24 cellular contexts compared by ENCODE assay signal in genomic region chr14:76205708-76206107, GRCh38.
"Had no signal": no experiment of that assay in that cellular context is flagged by ENCODE, and none has a peak within 500 bp of the region (broad histone marks: within the 10 kb centered on the region; RNA-seq: fewer than 3 reads in every experiment).

No MANE protein-coding gene starts in this region.

- H3K4me3 ChIP-seq: esophagus muscularis mucosa, gastrocnemius medialis, heart right ventricle, left lung, lower lobe of right lung, neural progenitor cell, ovary, right atrium auricular region, sigmoid colon, skin epidermis, stomach, thoracic aorta, transverse colon had no signal

- H3K4me2 ChIP-seq: neural progenitor cell had no signal

- H3K4me3 Mint-ChIP-seq: natural killer cell treated with Interleukin-12 subunit alpha and Interleukin-12 subunit beta and Interleukin-15 and Interleukin-18, amount 100 ng/mL, for 72 hours; neural progenitor cell; stimulated activated naive B cell treated with anti-CD40 and anti-IgM and Interleukin-4, amounts not matched to agents 10 μg/mL and 1 μg/mL and 100 μg/mL, for 72 hours had no signal

- DNase-seq: effector memory CD4-positive, alpha-beta T cell; gastrocnemius medialis; heart right ventricle; islet precursor cell; left lung; lower lobe of right lung; mesenchymal stem cell; midbrain; nucleus accumbens; ovary; sigmoid colon; stimulated activated CD4-positive, alpha-beta T cell treated with anti-CD3 and anti-CD28 coated beads, Interleukin-2, amount 100 ng/mL, for 24 hours; stimulated activated CD4-positive, alpha-beta T cell treated with anti-CD3 and anti-CD28 coated beads, Interleukin-4, amount 100 ng/mL, for 4 hours; stimulated activated naive B cell treated with anti-CD40 and anti-IgM and Interleukin-4, amounts not matched to agents 10 μg/mL and 1 μg/mL and 100 μg/mL, for 72 hours; stomach; substantia nigra; transverse colon had no signal

- H3K27me3 Mint-ChIP-seq: natural killer cell treated with Interleukin-12 subunit alpha and Interleukin-12 subunit beta and Interleukin-15 and Interleukin-18, amount 100 ng/mL, for 72 hours; stimulated activated naive B cell treated with anti-CD40 and anti-IgM and Interleukin-4, amounts not matched to agents 10 μg/mL and 1 μg/mL and 100 μg/mL, for 72 hours had no signal

- H2AFZ ChIP-seq: neural progenitor cell had no signal

- H3K9ac ChIP-seq: neural progenitor cell had no signal

- H3K27ac Mint-ChIP-seq: natural killer cell treated with Interleukin-12 subunit alpha and Interleukin-12 subunit beta and Interleukin-15 and Interleukin-18, amount 100 ng/mL, for 72 hours; neural progenitor cell; stimulated activated naive B cell treated with anti-CD40 and anti-IgM and Interleukin-4, amounts not matched to agents 10 μg/mL and 1 μg/mL and 100 μg/mL, for 72 hours had no signal

- H3K9me3 Mint-ChIP-seq: natural killer cell treated with Interleukin-12 subunit alpha and Interleukin-12 subunit beta and Interleukin-15 and Interleukin-18, amount 100 ng/mL, for 72 hours; neural progenitor cell; stimulated activated naive B cell treated with anti-CD40 and anti-IgM and Interleukin-4, amounts not matched to agents 10 μg/mL and 1 μg/mL and 100 μg/mL, for 72 hours had no signal

- H3K36me3 ChIP-seq: ovary had no signal

- H3K4me1 ChIP-seq: gastrocnemius medialis, left lung, lower lobe of right lung, right atrium auricular region had no signal

- ATAC-seq: gastrocnemius medialis; heart right ventricle; left lung; lower lobe of right lung; natural killer cell treated with Interleukin-12 subunit alpha and Interleukin-12 subunit beta and Interleukin-15 and Interleukin-18, amount 100 ng/mL, for 72 hours; stimulated activated naive B cell treated with anti-CD40 and anti-IgM and Interleukin-4, amounts not matched to agents 10 μg/mL and 1 μg/mL and 100 μg/mL, for 72 hours had no signal

- H3K27ac ChIP-seq: epithelial cell of prostate, esophagus muscularis mucosa, gastrocnemius medialis, heart right ventricle, left lung, lower lobe of right lung, neural progenitor cell, ovary, right atrium auricular region, sigmoid colon, skin epidermis, stomach, thoracic aorta, transverse colon had no signal

- H3K9me3 ChIP-seq: esophagus muscularis mucosa, gastrocnemius medialis, heart right ventricle, left lung, lower lobe of right lung, ovary, right atrium auricular region, sigmoid colon, stomach, thoracic aorta, transverse colon had no signal

- H3K27me3 ChIP-seq: esophagus muscularis mucosa, gastrocnemius medialis, heart right ventricle, left lung, neural progenitor cell, ovary, right atrium auricular region, sigmoid colon, stomach, transverse colon had no signal
